ENCODE assay signal across 10 cellular contexts in genomic region chr7:128713794-128714193, GRCh38. TPM values are rescaled to one million over a fixed set of nuclear protein-coding genes. Genes with fewer than 3 reads are reported as not detected.
"Had no signal": no experiment of that assay in that cellular context is flagged by ENCODE, and none has a peak within 500 bp of the region (broad histone marks: within the 10 kb centered on the region; RNA-seq: fewer than 3 reads in every experiment).

No MANE protein-coding gene starts in this region.

- H3K36me3 Mint-ChIP-seq: naive thymus-derived CD4-positive, alpha-beta T cell; stimulated activated effector memory CD8-positive, alpha-beta T cell treated with anti-CD3 and anti-CD28 coated beads, Interleukin-12 subunit alpha, Interleukin-12 subunit beta, amount 100 ng/mL, for 72 hours had no signal

- H3K9me3 Mint-ChIP-seq: activated naive CD4-positive, alpha-beta T cell treated with anti-CD3 and anti-CD28 coated beads for 36 hours; activated naive CD8-positive, alpha-beta T cell treated with anti-CD3 and anti-CD28 coated beads, Interleukin-2, amount 50 U/mL, for 24 hours; activated T-helper 17 cell treated with anti-CD3 and anti-CD28 coated beads, Interleukin-2, amount 50 U/mL, for 72 hours; stimulated activated effector memory CD8-positive, alpha-beta T cell treated with anti-CD3 and anti-CD28 coated beads, Interleukin-12 subunit alpha, Interleukin-12 subunit beta, amount 100 ng/mL, for 72 hours had no signal

- DNase-seq: activated CD4-positive, alpha-beta T cell treated with anti-CD3 and anti-CD28 coated beads, Interleukin-2, amount 50 U/mL, for 48 hours; activated naive CD4-positive, alpha-beta T cell treated with anti-CD3 and anti-CD28 coated beads for 36 hours; activated naive CD8-positive, alpha-beta T cell treated with anti-CD3 and anti-CD28 coated beads, Interleukin-2, amount 50 U/mL, for 24 hours; dorsolateral prefrontal cortex; hippocampal formation; left colon; naive thymus-derived CD4-positive, alpha-beta T cell; WERI-Rb-1 had no signal

- H3K27ac Mint-ChIP-seq: activated naive CD4-positive, alpha-beta T cell treated with anti-CD3 and anti-CD28 coated beads for 36 hours; activated naive CD8-positive, alpha-beta T cell treated with anti-CD3 and anti-CD28 coated beads, Interleukin-2, amount 50 U/mL, for 24 hours; activated T-helper 17 cell treated with anti-CD3 and anti-CD28 coated beads, Interleukin-2, amount 50 U/mL, for 72 hours; naive thymus-derived CD4-positive, alpha-beta T cell; stimulated activated effector memory CD8-positive, alpha-beta T cell treated with anti-CD3 and anti-CD28 coated beads, Interleukin-12 subunit alpha, Interleukin-12 subunit beta, amount 100 ng/mL, for 72 hours had no signal

- H3K4me1 Mint-ChIP-seq: activated naive CD8-positive, alpha-beta T cell treated with anti-CD3 and anti-CD28 coated beads, Interleukin-2, amount 50 U/mL, for 24 hours; activated T-helper 17 cell treated with anti-CD3 and anti-CD28 coated beads, Interleukin-2, amount 50 U/mL, for 72 hours; naive thymus-derived CD4-positive, alpha-beta T cell; stimulated activated effector memory CD8-positive, alpha-beta T cell treated with anti-CD3 and anti-CD28 coated beads, Interleukin-12 subunit alpha, Interleukin-12 subunit beta, amount 100 ng/mL, for 72 hours had no signal

- H3K4me3 Mint-ChIP-seq: activated naive CD4-positive, alpha-beta T cell treated with anti-CD3 and anti-CD28 coated beads for 36 hours; activated naive CD8-positive, alpha-beta T cell treated with anti-CD3 and anti-CD28 coated beads, Interleukin-2, amount 50 U/mL, for 24 hours; activated T-helper 17 cell treated with anti-CD3 and anti-CD28 coated beads, Interleukin-2, amount 50 U/mL, for 72 hours; naive thymus-derived CD4-positive, alpha-beta T cell; stimulated activated effector memory CD8-positive, alpha-beta T cell treated with anti-CD3 and anti-CD28 coated beads, Interleukin-12 subunit alpha, Interleukin-12 subunit beta, amount 100 ng/mL, for 72 hours had no signal

RNA-seq across cellular contexts. Expression of gene GARIN1A, which starts 41.7 kb away (rescaled TPM):
- total RNA-seq: activated naive CD4-positive, alpha-beta T cell treated with anti-CD3 and anti-CD28 coated beads for 36 hours had no signal
